ENCODE assay signal across 15 cellular contexts in genomic region chr11:118625976-118626375, GRCh38. TPM values are rescaled to one million over a fixed set of nuclear protein-coding genes. Genes with fewer than 3 reads are reported as not detected.
DNase-seq lines count a peak whose midpoint lies in the region; ATAC-seq, FAIRE-seq and TF ChIP-seq lines count a peak whose summit lies in the region.
"Had no signal": no experiment of that assay in that cellular context is flagged by ENCODE, and none has a peak within 500 bp of the region (broad histone marks: within the 10 kb centered on the region; RNA-seq: fewer than 3 reads in every experiment).

No MANE protein-coding gene starts in this region.

- no peaks in the 10 kb centered on the region for H3K36me3 Mint-ChIP-seq in activated naive CD8-positive, alpha-beta T cell treated with anti-CD3 and anti-CD28 coated beads, Interleukin-2, amount 50 U/mL, for 24 hours (ENCODE audit: low read depth)
- H3K36me3 Mint-ChIP-seq: IgD-negative memory B cell had no signal

- no peak overlapping the region for H3K4me3 Mint-ChIP-seq in activated naive CD8-positive, alpha-beta T cell treated with anti-CD3 and anti-CD28 coated beads, Interleukin-2, amount 50 U/mL, for 24 hours
- H3K4me3 Mint-ChIP-seq: IgD-negative memory B cell had no signal

- H3K9me3 Mint-ChIP-seq in activated naive CD8-positive, alpha-beta T cell treated with anti-CD3 and anti-CD28 coated beads, Interleukin-2, amount 50 U/mL, for 24 hours: no peaks in the 10 kb centered on the region
- H3K9me3 Mint-ChIP-seq: IgD-negative memory B cell had no signal

- BruUV-seq in endothelial cell of umbilical vein (replicated peaks; lab: Mats Ljungman, UMichigan): no TSS peak
- BruUV-seq in mammary epithelial cell (replicated peaks; lab: Mats Ljungman, UMichigan): no TSS peak

- in situ Hi-C loops in mammary epithelial cell (cut with MboI; ENCODE audit: low sequenced_read_pairs in 2 of 2): no loop called here

- H3K27me3 ChIP-seq in endothelial cell of umbilical vein (ENCODE audit: control insufficient read depth in 2 of 2, insufficient read depth in 2 of 2, low read length in 2 of 2): no peaks in the 10 kb centered on the region
- no peaks in the 10 kb centered on the region for H3K27me3 ChIP-seq in mammary epithelial cell (ENCODE audit: insufficient read depth, low read length)

- peaks cover 7% of the 10 kb centered on the region for H3K27me3 Mint-ChIP-seq in activated naive CD8-positive, alpha-beta T cell treated with anti-CD3 and anti-CD28 coated beads, Interleukin-2, amount 50 U/mL, for 24 hours

- no peak for ATAC-seq in activated naive CD8-positive, alpha-beta T cell treated with anti-CD3 and anti-CD28 coated beads, Interleukin-2, amount 50 U/mL, for 24 hours

- dilution Hi-C loops in endothelial cell of umbilical vein (cut with MboI; ENCODE audit: extremely low pct_ligation_motif_present, low sequenced_read_pairs): no loop called here
- dilution Hi-C loops in mammary epithelial cell (cut with HindIII; ENCODE audit: low sequenced_read_pairs): no loop called here

- CTCF ChIA-PET in endothelial cell of umbilical vein (lab: Charles Lee) (interaction anchor here (2.6 kb wide), 1 partner anchor 10 kb away, joined by 11 read pairs; no protein-coding TSS in a partner anchor), mammary epithelial cell (lab: Charles Lee; ENCODE audit: low non-redundant PET) (no interaction called here)

- H3K79me2 ChIP-seq in endothelial cell of umbilical vein (ENCODE audit: control insufficient read depth, insufficient read depth, low read length) (peaks cover 72% of the 10 kb centered on the region), mammary epithelial cell (ENCODE audit: insufficient read depth, low read length) (peaks cover 41% of the 10 kb centered on the region)
- H3K79me2 ChIP-seq: parathyroid adenoma had no signal

- 67% methylated on average over 2 of the region's 2 CpGs for WGBS in mammary epithelial cell (ENCODE audit: low coverage, missing lambda C conversion rate)

- intact Hi-C loops in endothelial cell of umbilical vein (cut with micrococcal nuclease) (no loop called here), mammary epithelial cell (cut with micrococcal nuclease) (no loop called here)

- DNase-seq in COLO668 (lab: John Stamatoyannopoulos, UW; ENCODE audit: unreplicated experiment) (peak; percentile 10), DMS 273 treated with DMSO at 0.1 percent for 48 hours (lab: John Stamatoyannopoulos, UW) (peak; percentile 6), NCI-H69 (lab: John Stamatoyannopoulos, UW) (peak; percentile 92), endothelial cell of umbilical vein (ENCODE audit: low read depth, low spot score) (no peak), NOMO-1 treated with dmso at 0.1 percent for 144 hours (lab: John Stamatoyannopoulos, UW; ENCODE audit: unreplicated experiment) (no peak), mammary epithelial cell (no peak)
- DNase-seq in activated naive CD8-positive, alpha-beta T cell treated with anti-CD3 and anti-CD28 coated beads, Interleukin-2, amount 50 U/mL, for 24 hours: no peak
- no peak for DNase-seq in effector CD4-positive, alpha-beta T cell
- DNase-seq: activated CD4-positive, alpha-beta T cell treated with anti-CD3 and anti-CD28 coated beads, Interleukin-2, amount 50 U/mL, for 48 hours; GOT3; NCI-H226; spleen had no signal

- TF ChIP-seq CTCF in endothelial cell of umbilical vein (IDR thresholded peaks at IDR 0.05; ENCODE audit: extremely low read depth in 1 of 2, insufficient read depth in 1 of 2, low read depth in 1 of 2, low read length in 2 of 2): no peak
- no peak for TF ChIP-seq CTCF in mammary epithelial cell (conservative IDR thresholded peaks at IDR 0.05 in 1 of 2, IDR thresholded peaks at IDR 0.05 in 1 of 2; ENCODE audit: extremely low read depth in 1 of 2, insufficient read depth in 1 of 2, low read depth in 1 of 2, low read length in 2 of 2)

- H2AFZ ChIP-seq in endothelial cell of umbilical vein (ENCODE audit: low read depth, low read length) (no peak overlapping the region), mammary epithelial cell (ENCODE audit: low read depth, low read length) (no peak overlapping the region)
- H2AFZ ChIP-seq: parathyroid adenoma had no signal

- H3K9ac ChIP-seq in endothelial cell of umbilical vein (replicated peaks; ENCODE audit: extremely low read depth, insufficient read depth, low read length): no peak overlapping the region
- no peak overlapping the region for H3K9ac ChIP-seq in mammary epithelial cell (ENCODE audit: insufficient read depth, low read length)
- H3K9ac ChIP-seq: parathyroid adenoma had no signal

- peak; percentile 24 for FAIRE-seq in endothelial cell of umbilical vein (lab: Jason Lieb, UNC)

- H4K20me1 ChIP-seq in endothelial cell of umbilical vein (replicated peaks; ENCODE audit: control insufficient read depth, extremely low read depth, insufficient read depth, low read length) (no peaks in the 10 kb centered on the region), mammary epithelial cell (ENCODE audit: insufficient read depth, low read length) (no peaks in the 10 kb centered on the region)

- H3K9me3 ChIP-seq in endothelial cell of umbilical vein (replicated peaks; ENCODE audit: control insufficient read depth, insufficient read depth, low read length): no peaks in the 10 kb centered on the region
- no peaks in the 10 kb centered on the region for H3K9me3 ChIP-seq in mammary epithelial cell (replicated peaks; ENCODE audit: insufficient read depth, low read length)
- H3K9me3 ChIP-seq: spleen had no signal

- peaks cover 5% of the 10 kb centered on the region for H3K4me1 Mint-ChIP-seq in activated naive CD8-positive, alpha-beta T cell treated with anti-CD3 and anti-CD28 coated beads, Interleukin-2, amount 50 U/mL, for 24 hours

- no peak for TF ChIP-seq POLR2A in endothelial cell of umbilical vein (IDR thresholded peaks at IDR 0.05; ENCODE audit: low read depth, low read length)

- H3K9me1 ChIP-seq in endothelial cell of umbilical vein (replicated peaks; ENCODE audit: control insufficient read depth, extremely low read depth, insufficient read depth, low read length): no peaks in the 10 kb centered on the region

- H3K27ac ChIP-seq in endothelial cell of umbilical vein (ENCODE audit: insufficient read depth, low read depth, low read length) (no peak overlapping the region), mammary epithelial cell (ENCODE audit: insufficient read depth, low read depth, low read length) (no peak overlapping the region)
- H3K27ac ChIP-seq: C4-2B, parathyroid adenoma, spleen had no signal

- H3K4me1 ChIP-seq in endothelial cell of umbilical vein (ENCODE audit: control insufficient read depth, extremely low read depth, insufficient read depth, low read length) (peaks cover 20% of the 10 kb centered on the region), mammary epithelial cell (ENCODE audit: insufficient read depth, low read length) (peaks cover 67% of the 10 kb centered on the region)

- H3K36me3 ChIP-seq in endothelial cell of umbilical vein (ENCODE audit: control insufficient read depth in 2 of 2, extremely low read depth in 1 of 2, insufficient read depth in 2 of 2, low read length in 2 of 2): peaks cover 10 to 35% of the 10 kb centered on the region in 2 experiments
- peaks cover 15% of the 10 kb centered on the region for H3K36me3 ChIP-seq in mammary epithelial cell (ENCODE audit: insufficient read depth, low read length)

- POLR2A ChIA-PET in endothelial cell of umbilical vein (lab: Charles Lee): no interaction called here

- H3K4me3 ChIP-seq in endothelial cell of umbilical vein (replicated peaks in 1 of 3; ENCODE audit: insufficient read depth in 1 of 3, low read depth in 1 of 3, low read length in 3 of 3) (no peak overlapping the region), mammary epithelial cell (replicated peaks in 1 of 3; ENCODE audit: insufficient read depth in 1 of 3, low read depth in 2 of 3, low read length in 3 of 3) (no peak overlapping the region)
- H3K4me3 ChIP-seq: spleen had no signal

- no peak overlapping the region for H3K4me2 ChIP-seq in endothelial cell of umbilical vein (ENCODE audit: insufficient read depth, low read length)
- no peak overlapping the region for H3K4me2 ChIP-seq in mammary epithelial cell (ENCODE audit: insufficient read depth, low read depth, low read length)

- H3K27ac Mint-ChIP-seq in activated naive CD8-positive, alpha-beta T cell treated with anti-CD3 and anti-CD28 coated beads, Interleukin-2, amount 50 U/mL, for 24 hours: no peak overlapping the region

RNA-seq across cellular contexts. Expression of gene PHLDB1, which starts 18.6 kb away (rescaled TPM):
- 183 and 227 TPM in 2 replicates for total RNA-seq in endothelial cell of umbilical vein
- 99.7 and 109 TPM in 2 replicates for polyA plus RNA-seq in endothelial cell of umbilical vein
- 69.9 and 75.8 TPM in 2 replicates for polyA plus RNA-seq in endothelial cell of umbilical vein (2011; cell fraction: cytosol; rRNA removed)
- polyA plus RNA-seq in endothelial cell of umbilical vein (2011; cell fraction: nucleus; rRNA removed): 320 and 340 TPM in 2 replicates
- polyA plus RNA-seq in endothelial cell of umbilical vein (2012): 99.4 and 105 TPM in 2 replicates
- 149 and 151 TPM in 2 replicates for polyA minus RNA-seq in endothelial cell of umbilical vein
- 4.6 TPM for polyA minus RNA-seq in endothelial cell of umbilical vein (2011; cell fraction: cytosol; rRNA and poly(A)+ RNA removed)
- 155 and 169 TPM in 2 replicates for polyA minus RNA-seq in endothelial cell of umbilical vein (2011; cell fraction: nucleus; rRNA and poly(A)+ RNA removed)
- 100 to 1,000 TPM in 1 of 2 donors, 10 to 100 TPM in 1; 62.8 to 198 TPM for total RNA-seq in mammary epithelial cell
- polyA plus RNA-seq in mammary epithelial cell: 54.1 TPM
- polyA minus RNA-seq in mammary epithelial cell: 101 TPM
- polyA plus RNA-seq: IgD-negative memory B cell had no signal

RNA-seq across cellular contexts. Expression of gene TREH, which starts 53.5 kb away (rescaled TPM):
- total RNA-seq in endothelial cell of umbilical vein (not detected in 2 replicates), mammary epithelial cell (under 1 TPM in 1 of 2 donors, not detected in 1; 0.33 TPM)
- polyA plus RNA-seq in endothelial cell of umbilical vein (not detected in 2 replicates), mammary epithelial cell (not detected)
- polyA plus RNA-seq in endothelial cell of umbilical vein (2011; cell fraction: cytosol; rRNA removed): not detected in 2 replicates
- not detected in 2 replicates for polyA plus RNA-seq in endothelial cell of umbilical vein (2011; cell fraction: nucleus; rRNA removed)
- 0.35 and 0.56 TPM in 2 replicates for polyA plus RNA-seq in endothelial cell of umbilical vein (2012)
- polyA minus RNA-seq in endothelial cell of umbilical vein (not detected in 2 replicates), mammary epithelial cell (not detected)
- not detected for polyA minus RNA-seq in endothelial cell of umbilical vein (2011; cell fraction: cytosol; rRNA and poly(A)+ RNA removed)
- not detected in 2 replicates for polyA minus RNA-seq in endothelial cell of umbilical vein (2011; cell fraction: nucleus; rRNA and poly(A)+ RNA removed)
- total RNA-seq: spleen had no signal
- polyA plus RNA-seq: IgD-negative memory B cell had no signal

RNA-seq across cellular contexts. Expression of gene ARCN1, which starts 53.8 kb away (rescaled TPM):
- 168 and 172 TPM in 2 replicates for total RNA-seq in endothelial cell of umbilical vein
- 180 and 188 TPM in 2 replicates for polyA plus RNA-seq in endothelial cell of umbilical vein
- polyA plus RNA-seq in endothelial cell of umbilical vein (2011; cell fraction: cytosol; rRNA removed): 184 and 190 TPM in 2 replicates
- polyA plus RNA-seq in endothelial cell of umbilical vein (2011; cell fraction: nucleus; rRNA removed): 83.4 and 98.1 TPM in 2 replicates
- polyA plus RNA-seq in endothelial cell of umbilical vein (2012): 138 and 176 TPM in 2 replicates
- polyA minus RNA-seq in endothelial cell of umbilical vein: 185 and 191 TPM in 2 replicates
- 49.5 TPM for polyA minus RNA-seq in endothelial cell of umbilical vein (2011; cell fraction: cytosol; rRNA and poly(A)+ RNA removed)
- 38.0 and 59.9 TPM in 2 replicates for polyA minus RNA-seq in endothelial cell of umbilical vein (2011; cell fraction: nucleus; rRNA and poly(A)+ RNA removed)
- 100 to 1,000 TPM; 115 to 155 TPM for total RNA-seq in mammary epithelial cell
- 181 TPM for polyA plus RNA-seq in mammary epithelial cell
- polyA minus RNA-seq in mammary epithelial cell: 114 TPM

Comparison
In these comparisons a context has a peak if more than half of its experiments do, and no peak if none do; other contexts are left out.
1. DNase-seq: peak in COLO668 (single experiment), DMS 273 treated with DMSO at 0.1 percent for 48 hours (single experiment) and NCI-H69 (single experiment); none in endothelial cell of umbilical vein (single experiment), NOMO-1 treated with dmso at 0.1 percent for 144 hours (single experiment), activated naive CD8-positive, alpha-beta T cell treated with anti-CD3 and anti-CD28 coated beads, Interleukin-2, amount 50 U/mL, for 24 hours (single experiment), mammary epithelial cell (single experiment) and effector CD4-positive, alpha-beta T cell (single experiment).